In the genomic region with DNA sequence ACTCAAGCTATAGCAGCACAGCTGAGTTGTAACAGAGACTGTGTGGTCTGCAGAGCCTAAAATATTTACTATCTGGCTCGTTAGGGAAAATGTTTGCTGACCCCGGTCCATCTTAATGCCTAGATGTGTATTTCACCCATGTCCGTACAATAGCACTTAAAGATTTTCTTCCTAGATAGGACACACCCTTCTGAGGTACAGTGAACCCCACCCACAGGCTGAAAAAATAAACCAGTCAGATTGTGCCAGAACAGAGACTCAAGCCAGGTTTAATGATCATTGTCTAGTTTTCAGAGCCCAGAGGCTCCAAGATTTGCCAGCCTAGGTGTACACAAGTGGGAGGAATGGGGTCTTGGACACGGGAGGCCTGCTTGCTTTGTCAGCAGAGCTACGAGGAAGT, we compare ENCODE assay signal across 22 cellular contexts. TPM values are rescaled to one million over a fixed set of nuclear protein-coding genes. Genes with fewer than 3 reads are reported as not detected.
DNase-seq lines count a peak whose midpoint lies in the region; ATAC-seq and TF ChIP-seq lines count a peak whose summit lies in the region.
"Had no signal": no experiment of that assay in that cellular context is flagged by ENCODE, and none has a peak within 500 bp of the region (broad histone marks: within the 10 kb centered on the region; RNA-seq: fewer than 3 reads in every experiment).

No MANE protein-coding gene starts in this region.

- peaks cover 2% of the 10 kb centered on the region for H3K79me2 ChIP-seq in osteoblast (ENCODE audit: insufficient read depth, low read length)

- H3K27ac ChIP-seq in CD8-positive, alpha-beta T cell (ENCODE audit: low read depth, low read length) = peak overlapping the region; percentile 35
- H3K27ac ChIP-seq in osteoblast (ENCODE audit: low read depth, low read length) (no peak overlapping the region), SJCRH30 (no peak overlapping the region)

- peak overlapping the region; percentile 76 for H3K4me3 Mint-ChIP-seq in activated CD4-positive, alpha-beta T cell treated with anti-CD3 and anti-CD28 coated beads, Interleukin-2, amount 10 ng/mL, durations not matched to agents 7 days and 5 days
- peak overlapping the region; percentile 79 for H3K4me3 Mint-ChIP-seq in CD8-positive, alpha-beta T cell
- H3K4me3 Mint-ChIP-seq in activated naive CD8-positive, alpha-beta T cell = peak overlapping the region; percentile 64
- H3K4me3 Mint-ChIP-seq: B cell, H9 had no signal

- POLR2A ChIA-PET in activated CD4-positive, alpha-beta T cell treated with anti-CD3 and anti-CD28 coated beads, Interleukin-2, amount 10 ng/mL, durations not matched to agents 7 days and 5 days (lab: Charles Lee) = no interaction called here
- POLR2A ChIA-PET in CD8-positive, alpha-beta T cell (lab: Charles Lee) = interaction anchor here (1.1 to 3.8 kb wide), 6 partner anchors 10 to 28 kb away, joined by 3 to 25 read pairs (median 10); partner anchors contain the start of genes ATXN7L2 and CYB561D1

- in situ Hi-C loops in KBM-7 (cut with MboI; ENCODE audit: low pct_unique_long_range_greater_than_20kb, low sequenced_read_pairs) = no loop called here

- H3K4me1 ChIP-seq in CD8-positive, alpha-beta T cell (ENCODE audit: insufficient read depth, low read length) = peaks cover 94% of the 10 kb centered on the region
- H3K4me1 ChIP-seq in osteoblast (ENCODE audit: insufficient read depth, low read length) (no peaks in the 10 kb centered on the region), SJCRH30 (peaks cover 14% of the 10 kb centered on the region)

- intact Hi-C loops in CD8-positive, alpha-beta T cell (cut with DNase I, micrococcal nuclease) = loop anchor here in 1 of 2 experiments (5.0 kb wide), 1 partner anchor 118 kb away; no protein-coding TSS in a partner anchor

- H3K36me3 ChIP-seq in CD8-positive, alpha-beta T cell (ENCODE audit: insufficient read depth, low read length) = peaks cover 12% of the 10 kb centered on the region
- H3K36me3 ChIP-seq in osteoblast (ENCODE audit: insufficient read depth, low read length) = peaks cover 13% of the 10 kb centered on the region
- H3K36me3 ChIP-seq in SJCRH30 = 0 out of 2 replicates have a peak, but pooled peaks cover 3% of the 10 kb centered on the region

- H3K4me3 ChIP-seq in CD8-positive, alpha-beta T cell (ENCODE audit: low read depth, low read length) = peak overlapping the region; percentile 43
- H3K4me3 ChIP-seq in osteoblast (ENCODE audit: insufficient read depth, low read length) (no peak overlapping the region), SJCRH30 (no peak overlapping the region)
- H3K4me3 ChIP-seq: heart left ventricle had no signal

- no peak for TF ChIP-seq CTCF in CD8-positive, alpha-beta T cell (IDR thresholded peaks at IDR 0.05)
- TF ChIP-seq CTCF in osteoblast (IDR thresholded peaks at IDR 0.05; ENCODE audit: extremely low read depth, low read depth, low read length) = no peak

- H2AFZ ChIP-seq in osteoblast (ENCODE audit: low read length) = no peak overlapping the region

- H3K9me3 Mint-ChIP-seq in activated CD4-positive, alpha-beta T cell treated with anti-CD3 and anti-CD28 coated beads, Interleukin-2, amount 10 ng/mL, durations not matched to agents 7 days and 5 days = no peaks in the 10 kb centered on the region
- no peaks in the 10 kb centered on the region for H3K9me3 Mint-ChIP-seq in CD8-positive, alpha-beta T cell
- no peaks in the 10 kb centered on the region for H3K9me3 Mint-ChIP-seq in activated naive CD8-positive, alpha-beta T cell (ENCODE audit: low read depth)
- H3K9me3 Mint-ChIP-seq: H9 had no signal

- ATAC-seq in CD8-positive, alpha-beta T cell = no peak
- ATAC-seq: heart left ventricle had no signal

- DNase-seq in activated CD4-positive, alpha-beta T cell treated with anti-CD3 and anti-CD28 coated beads, Interleukin-2, amount 10 ng/mL, durations not matched to agents 7 days and 5 days = no peak
- DNase-seq in activated CD4-positive, alpha-beta T cell treated with anti-CD3 and anti-CD28 coated beads, Interleukin-2, amount 50 U/mL, for 48 hours = no peak
- DNase-seq in CD8-positive, alpha-beta T cell = no peak
- DNase-seq in osteoblast (ENCODE audit: insufficient read length, low spot score, missing footprints) (peak; percentile 19), SJCRH30 (no peak), KBM-7 (no peak), iPS-NIHi7 (ENCODE audit: extremely low spot score) (no peak)
- DNase-seq: activated CD4-positive, alpha-beta T cell treated with anti-CD3 and anti-CD28 coated beads for 48 hours; cerebellar nuclear complex; foreskin fibroblast; H9; heart left ventricle; NCI-H510A; NK-92 treated with Interleukin-12 subunit alpha and Interleukin-12 subunit beta, amount 100 ng/mL, for 24 hours; nucleus accumbens; SHP77; SW 1271 had no signal

- H3K9me3 ChIP-seq in CD8-positive, alpha-beta T cell (ENCODE audit: low read length) = peaks cover 5% of the 10 kb centered on the region
- H3K9me3 ChIP-seq in osteoblast (ENCODE audit: low read depth, low read length) (no peaks in the 10 kb centered on the region), SJCRH30 (replicated peaks) (no peaks in the 10 kb centered on the region)
- H3K9me3 ChIP-seq: heart left ventricle had no signal

- peaks cover 72% of the 10 kb centered on the region for H3K36me3 Mint-ChIP-seq in activated CD4-positive, alpha-beta T cell treated with anti-CD3 and anti-CD28 coated beads, Interleukin-2, amount 10 ng/mL, durations not matched to agents 7 days and 5 days (ENCODE audit: low read depth)
- H3K36me3 Mint-ChIP-seq in CD8-positive, alpha-beta T cell = peaks cover 47% of the 10 kb centered on the region
- peaks cover 11% of the 10 kb centered on the region for H3K36me3 Mint-ChIP-seq in activated naive CD8-positive, alpha-beta T cell

- peak overlapping the region; percentile 86 for H3K27ac Mint-ChIP-seq in activated CD4-positive, alpha-beta T cell treated with anti-CD3 and anti-CD28 coated beads, Interleukin-2, amount 10 ng/mL, durations not matched to agents 7 days and 5 days
- H3K27ac Mint-ChIP-seq in CD8-positive, alpha-beta T cell = peak overlapping the region; percentile 97
- peak overlapping the region; percentile 77 for H3K27ac Mint-ChIP-seq in activated naive CD8-positive, alpha-beta T cell
- H3K27ac Mint-ChIP-seq: B cell, H9 had no signal

- H3K4me1 Mint-ChIP-seq in activated CD4-positive, alpha-beta T cell treated with anti-CD3 and anti-CD28 coated beads, Interleukin-2, amount 10 ng/mL, durations not matched to agents 7 days and 5 days = peaks cover 85% of the 10 kb centered on the region
- peaks cover 94% of the 10 kb centered on the region for H3K4me1 Mint-ChIP-seq in CD8-positive, alpha-beta T cell (ENCODE audit: low read depth)
- H3K4me1 Mint-ChIP-seq in activated naive CD8-positive, alpha-beta T cell (ENCODE audit: low read depth) = peaks cover 93% of the 10 kb centered on the region

- no peaks in the 10 kb centered on the region for H3K27me3 Mint-ChIP-seq in activated CD4-positive, alpha-beta T cell treated with anti-CD3 and anti-CD28 coated beads, Interleukin-2, amount 10 ng/mL, durations not matched to agents 7 days and 5 days
- H3K27me3 Mint-ChIP-seq in CD8-positive, alpha-beta T cell (ENCODE audit: low read depth) = no peaks in the 10 kb centered on the region
- H3K27me3 Mint-ChIP-seq in activated naive CD8-positive, alpha-beta T cell = no peaks in the 10 kb centered on the region

- H3K27me3 ChIP-seq in CD8-positive, alpha-beta T cell (ENCODE audit: insufficient read depth, low read length) = no peaks in the 10 kb centered on the region
- H3K27me3 ChIP-seq in osteoblast (ENCODE audit: insufficient read depth, low read length) (no peaks in the 10 kb centered on the region), SJCRH30 (no peaks in the 10 kb centered on the region)
- H3K27me3 ChIP-seq: heart left ventricle had no signal

- peaks cover 12% of the 10 kb centered on the region for H4K20me1 ChIP-seq in osteoblast (ENCODE audit: insufficient read depth, low read length)

- CTCF ChIA-PET in activated CD4-positive, alpha-beta T cell treated with anti-CD3 and anti-CD28 coated beads, Interleukin-2, amount 10 ng/mL, durations not matched to agents 7 days and 5 days (lab: Charles Lee) = interaction anchor here (43.6 to 46.6 kb wide), 2 partner anchors 5 to 20 kb away, joined by 1139 read pairs; partner anchors contain the start of genes AMIGO1, ATXN7L2, CYB561D1 and GPR61
- CTCF ChIA-PET in CD8-positive, alpha-beta T cell (lab: Charles Lee) = interaction anchor here (1.1 to 43.6 kb wide), 6 partner anchors 9 to 105 kb away, joined by 3 to 1903 read pairs (median 6); partner anchors contain the start of genes ATXN7L2, CYB561D1 and GPR61

- H3K4me2 ChIP-seq in osteoblast (ENCODE audit: insufficient read depth, low read length) = no peak overlapping the region

RNA-seq across cellular contexts. Expression of gene AMIGO1, which starts 5.6 kb away (rescaled TPM):
- total RNA-seq in activated CD4-positive, alpha-beta T cell treated with anti-CD3 and anti-CD28 coated beads, Interleukin-2, amount 10 ng/mL, durations not matched to agents 7 days and 5 days = 1 to 10 TPM; 5.8 to 7.6 TPM
- 1 to 10 TPM; 8.6 to 9.6 TPM for total RNA-seq in CD8-positive, alpha-beta T cell
- total RNA-seq in osteoblast = 2.1 and 2.5 TPM in 2 replicates
- 0.58 and 0.59 TPM in 2 replicates for total RNA-seq in SJCRH30 (2014; rRNA removed; shearing (Covaris generic))

RNA-seq across cellular contexts. Expression of gene CYB561D1, which starts 10.0 kb away (rescaled TPM):
- 10 to 100 TPM; 25.3 to 29.7 TPM for total RNA-seq in activated CD4-positive, alpha-beta T cell treated with anti-CD3 and anti-CD28 coated beads, Interleukin-2, amount 10 ng/mL, durations not matched to agents 7 days and 5 days
- 10 to 100 TPM; 10.2 to 12.3 TPM for total RNA-seq in CD8-positive, alpha-beta T cell
- 6.5 and 10.5 TPM in 2 replicates for total RNA-seq in osteoblast
- total RNA-seq in SJCRH30 (2014; rRNA removed; shearing (Covaris generic)) = 8.4 and 9.7 TPM in 2 replicates

RNA-seq across cellular contexts. Expression of gene ATXN7L2, which starts 20.2 kb away (rescaled TPM):
- 10 to 100 TPM; 12.4 to 14.0 TPM for total RNA-seq in activated CD4-positive, alpha-beta T cell treated with anti-CD3 and anti-CD28 coated beads, Interleukin-2, amount 10 ng/mL, durations not matched to agents 7 days and 5 days
- total RNA-seq in CD8-positive, alpha-beta T cell = 10 to 100 TPM; 16.8 to 19.4 TPM
- total RNA-seq in osteoblast = 1.8 and 3.5 TPM in 2 replicates
- 7.0 and 9.1 TPM in 2 replicates for total RNA-seq in SJCRH30 (2014; rRNA removed; shearing (Covaris generic))

RNA-seq across cellular contexts. Expression of gene GPR61, which starts 35.7 kb away (rescaled TPM):
- under 1 TPM; 0.45 to 0.52 TPM for total RNA-seq in activated CD4-positive, alpha-beta T cell treated with anti-CD3 and anti-CD28 coated beads, Interleukin-2, amount 10 ng/mL, durations not matched to agents 7 days and 5 days
- total RNA-seq in CD8-positive, alpha-beta T cell = under 1 TPM; 0.43 to 0.86 TPM
- not detected in 2 replicates for total RNA-seq in osteoblast
- 0.20 and 0.57 TPM in 2 replicates for total RNA-seq in SJCRH30 (2014; rRNA removed; shearing (Covaris generic))
- total RNA-seq: A673, B cell, Daoy had no signal

RNA-seq across cellular contexts. Expression of gene SYPL2, which starts 37.6 kb away (rescaled TPM):
- total RNA-seq in activated CD4-positive, alpha-beta T cell treated with anti-CD3 and anti-CD28 coated beads, Interleukin-2, amount 10 ng/mL, durations not matched to agents 7 days and 5 days = not detected
- not detected for total RNA-seq in CD8-positive, alpha-beta T cell
- 0.88 and 1.8 TPM in 2 replicates for total RNA-seq in osteoblast
- total RNA-seq in SJCRH30 (2014; rRNA removed; shearing (Covaris generic)) = 0.65 and 0.86 TPM in 2 replicates
- total RNA-seq: B cell, pulmonary artery endothelial cell had no signal
